Comparison of ENCODE assay signal across 20 cellular contexts in the genomic region with DNA sequence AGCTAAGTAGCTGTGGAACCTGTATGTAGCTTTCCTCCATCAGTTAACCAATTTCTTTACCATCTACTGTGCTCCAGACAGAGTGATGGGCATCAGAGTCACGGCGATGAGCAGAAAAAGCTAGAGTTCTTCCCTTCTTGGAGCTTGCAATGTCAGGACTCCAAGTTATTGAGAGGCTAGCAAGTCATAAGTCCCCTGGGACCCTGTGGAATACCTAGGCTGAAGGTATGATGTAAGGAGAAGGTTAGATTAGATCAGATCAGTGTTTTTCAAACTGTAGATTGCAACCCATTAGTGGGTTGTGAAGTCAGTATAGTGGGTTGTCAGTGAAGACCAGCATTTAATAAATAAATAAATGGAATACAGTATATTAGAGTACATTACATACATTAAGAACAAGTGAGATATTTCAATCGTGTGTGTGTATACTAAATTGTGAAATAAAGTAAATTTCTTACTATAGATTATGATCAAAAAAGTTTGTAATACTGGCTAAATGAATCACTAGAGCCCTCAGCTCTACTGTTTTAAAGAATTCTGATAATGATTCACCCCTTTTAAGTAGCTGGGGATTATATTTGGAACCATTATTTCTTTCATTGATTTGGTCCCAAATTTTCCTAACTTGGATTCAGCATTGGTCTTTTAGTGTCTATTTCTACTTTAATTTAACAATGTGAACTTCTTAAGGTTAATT. TPM values are rescaled to one million over a fixed set of nuclear protein-coding genes. Genes with fewer than 3 reads are reported as not detected.
"Had no signal": no experiment of that assay in that cellular context is flagged by ENCODE, and none has a peak within 500 bp of the region (broad histone marks: within the 10 kb centered on the region; RNA-seq: fewer than 3 reads in every experiment).

No MANE protein-coding gene starts in this region.

- DNase-seq: activated CD4-positive, alpha-beta T cell treated with anti-CD3 and anti-CD28 coated beads, Interleukin-2, amount 10 ng/mL, durations not matched to agents 24 days and 14 days; activated CD4-positive, CD25-positive, alpha-beta regulatory T cell; activated CD8-positive, alpha-beta memory T cell treated with anti-CD3 and anti-CD28 coated beads, Interleukin-2, amount 50 U/mL, for 4 hours; activated CD8-positive, alpha-beta T cell treated with anti-CD3 and anti-CD28 coated beads, Interleukin-2, amount 10 ng/mL, durations not matched to agents 7 days and 5 days; activated effector memory CD4-positive, alpha-beta T cell treated with anti-CD3 and anti-CD28 coated beads, Interleukin-2, amount 50 U/mL, for 16 hours; activated T-cell treated with anti-CD3 and anti-CD28 coated beads, Interleukin-2, amount 50 U/mL, for 48 hours; caudate nucleus; esophagus squamous epithelium; gastrocnemius medialis; heart right ventricle; islet precursor cell; naive B cell; pancreas; sigmoid colon; stimulated activated CD4-positive, alpha-beta T cell treated with anti-CD3 and anti-CD28 coated beads, Interleukin-12 subunit alpha, Interleukin-12 subunit beta, amount 100 ng/mL, for 4 hours; stimulated activated CD4-positive, alpha-beta T cell treated with anti-CD3 and anti-CD28 coated beads, Interleukin-2, amount 100 ng/mL, for 24 hours had no signal

- H3K27ac ChIP-seq: coronary artery, esophagus squamous epithelium, gastrocnemius medialis, heart right ventricle, pancreas, sigmoid colon, vagina had no signal

- H3K36me3 ChIP-seq: esophagus squamous epithelium, gastrocnemius medialis, heart right ventricle, pancreas, sigmoid colon, vagina had no signal

- H3K9me3 ChIP-seq: esophagus squamous epithelium, gastrocnemius medialis, heart right ventricle, pancreas, sigmoid colon, vagina had no signal

- H3K27me3 ChIP-seq: esophagus squamous epithelium, gastrocnemius medialis, pancreas, vagina had no signal

- H3K4me3 ChIP-seq: coronary artery, esophagus squamous epithelium, gastrocnemius medialis, heart right ventricle, pancreas, sigmoid colon, vagina had no signal

- H3K4me1 ChIP-seq: gastrocnemius medialis, heart right ventricle, sigmoid colon had no signal

RNA-seq across cellular contexts. Expression of gene RASSF10, which starts 52.3 kb away (rescaled TPM):
- total RNA-seq: activated CD4-positive, alpha-beta T cell treated with anti-CD3 and anti-CD28 coated beads, Interleukin-2, amount 10 ng/mL, durations not matched to agents 24 days and 14 days; activated CD8-positive, alpha-beta T cell treated with anti-CD3 and anti-CD28 coated beads, Interleukin-2, amount 10 ng/mL, durations not matched to agents 7 days and 5 days; mononuclear cell; T-helper 2 cell treated with Interferon-gamma antibody and Interleukin-4, amounts not matched to agents 100 ng/mL and 5 ng/mL, for 36 hours had no signal
